ENCODE assay signal across 11 cellular contexts in genomic region chr1:90725341-90725960, GRCh38. TPM values are rescaled to one million over a fixed set of nuclear protein-coding genes. Genes with fewer than 3 reads are reported as not detected.
DNase-seq lines count a peak whose midpoint lies in the region; ATAC-seq and TF ChIP-seq lines count a peak whose summit lies in the region.
"Had no signal": no experiment of that assay in that cellular context is flagged by ENCODE, and none has a peak within 500 bp of the region (broad histone marks: within the 10 kb centered on the region; RNA-seq: fewer than 3 reads in every experiment).

No MANE protein-coding gene starts in this region.

- TF ChIP-seq CTCF in coronary artery (IDR thresholded peaks at IDR 0.05): no peak

- peak overlapping the region; percentile 84 for H3K27ac Mint-ChIP-seq in stimulated activated naive CD8-positive, alpha-beta T cell treated with anti-CD3 and anti-CD28 coated beads, Interleukin-15, Interleukin-2, amounts not matched to agents 100 ng/mL and 50 ng/mL, for 24 hours
- peak overlapping the region in 5 of 10 donors; percentile 0 to 89 (median 46) for H3K27ac Mint-ChIP-seq in naive thymus-derived CD8-positive, alpha-beta T cell

- ATAC-seq in stimulated activated naive CD8-positive, alpha-beta T cell treated with anti-CD3 and anti-CD28 coated beads, Interleukin-15, Interleukin-2, amounts not matched to agents 100 U/mL and 50 U/mL, for 24 hours: no peak
- ATAC-seq in naive thymus-derived CD8-positive, alpha-beta T cell: peak; percentile 3 to 17
- ATAC-seq in HG03342 (IDR thresholded peaks at IDR 0.05; ENCODE audit: unreplicated experiment): no peak
- no peak for ATAC-seq in HG02852 (IDR thresholded peaks at IDR 0.05; ENCODE audit: unreplicated experiment)
- no peak for ATAC-seq in activated T-cell treated with anti-CD3 and anti-CD28 coated beads, Interleukin-2, amount 50 U/mL, for 4 hours
- no peak for ATAC-seq in GM21737 (IDR thresholded peaks at IDR 0.05; ENCODE audit: unreplicated experiment)
- ATAC-seq: K562 had no signal

- H3K9me3 Mint-ChIP-seq in stimulated activated naive CD8-positive, alpha-beta T cell treated with anti-CD3 and anti-CD28 coated beads, Interleukin-15, Interleukin-2, amounts not matched to agents 100 ng/mL and 50 ng/mL, for 24 hours: peaks cover 3% of the 10 kb centered on the region
- peaks cover 6 to 77% (median 33%) of the 10 kb centered on the region in 9 donors for H3K9me3 Mint-ChIP-seq in naive thymus-derived CD8-positive, alpha-beta T cell
- H3K9me3 Mint-ChIP-seq in activated T-cell treated with anti-CD3 and anti-CD28 coated beads, Interleukin-2, amount 50 U/mL, for 4 hours: peaks cover 22% of the 10 kb centered on the region

- peak overlapping the region; percentile 78 for H3K4me3 Mint-ChIP-seq in stimulated activated naive CD8-positive, alpha-beta T cell treated with anti-CD3 and anti-CD28 coated beads, Interleukin-15, Interleukin-2, amounts not matched to agents 100 ng/mL and 50 ng/mL, for 24 hours
- peak overlapping the region; percentile 42 to 87 (median 78) for H3K4me3 Mint-ChIP-seq in naive thymus-derived CD8-positive, alpha-beta T cell
- no peak overlapping the region for H3K4me3 Mint-ChIP-seq in activated T-cell treated with anti-CD3 and anti-CD28 coated beads, Interleukin-2, amount 50 U/mL, for 4 hours

- POLR2A ChIA-PET in naive thymus-derived CD8-positive, alpha-beta T cell (lab: Charles Lee): no interaction called here

- H3K27me3 Mint-ChIP-seq in stimulated activated naive CD8-positive, alpha-beta T cell treated with anti-CD3 and anti-CD28 coated beads, Interleukin-15, Interleukin-2, amounts not matched to agents 100 ng/mL and 50 ng/mL, for 24 hours: peaks cover 97% of the 10 kb centered on the region
- H3K27me3 Mint-ChIP-seq in naive thymus-derived CD8-positive, alpha-beta T cell: peaks cover 75 to 100% (median 83%) of the 10 kb centered on the region in 5 donors
- H3K27me3 Mint-ChIP-seq in activated T-cell treated with anti-CD3 and anti-CD28 coated beads, Interleukin-2, amount 50 U/mL, for 4 hours (ENCODE audit: low read depth): peaks cover 95% of the 10 kb centered on the region

- peak overlapping the region; percentile 62 for H3K4me3 ChIP-seq in coronary artery
- H3K4me3 ChIP-seq: K562 had no signal

- peaks cover 58% of the 10 kb centered on the region for H3K4me1 Mint-ChIP-seq in stimulated activated naive CD8-positive, alpha-beta T cell treated with anti-CD3 and anti-CD28 coated beads, Interleukin-15, Interleukin-2, amounts not matched to agents 100 ng/mL and 50 ng/mL, for 24 hours (ENCODE audit: low read depth)
- peaks cover 26 to 72% (median 61%) of the 10 kb centered on the region in 4 donors for H3K4me1 Mint-ChIP-seq in naive thymus-derived CD8-positive, alpha-beta T cell
- peaks cover 50% of the 10 kb centered on the region for H3K4me1 Mint-ChIP-seq in activated T-cell treated with anti-CD3 and anti-CD28 coated beads, Interleukin-2, amount 50 U/mL, for 4 hours (ENCODE audit: low read depth)

- DNase-seq in stimulated activated naive CD8-positive, alpha-beta T cell treated with anti-CD3 and anti-CD28 coated beads, Interleukin-15, Interleukin-2, amounts not matched to agents 100 U/mL and 50 U/mL, for 24 hours: no peak
- no peak for DNase-seq in coronary artery (ENCODE audit: low spot score)
- DNase-seq in naive thymus-derived CD8-positive, alpha-beta T cell: peak in 1 of 10 donors; percentile 60
- no peak for DNase-seq in activated T-cell treated with anti-CD3 and anti-CD28 coated beads, Interleukin-2, amount 50 U/mL, for 4 hours
- DNase-seq: DND-41 had no signal

- H3K27ac ChIP-seq in coronary artery: no peak overlapping the region

- H3K36me3 Mint-ChIP-seq in stimulated activated naive CD8-positive, alpha-beta T cell treated with anti-CD3 and anti-CD28 coated beads, Interleukin-15, Interleukin-2, amounts not matched to agents 100 ng/mL and 50 ng/mL, for 24 hours (ENCODE audit: low read depth): peaks cover 20% of the 10 kb centered on the region
- H3K36me3 Mint-ChIP-seq in naive thymus-derived CD8-positive, alpha-beta T cell: peaks cover 18 to 61% (median 46%) of the 10 kb centered on the region in 3 donors
- H3K36me3 Mint-ChIP-seq in activated T-cell treated with anti-CD3 and anti-CD28 coated beads, Interleukin-2, amount 50 U/mL, for 4 hours (ENCODE audit: insufficient read depth): peaks cover 2% of the 10 kb centered on the region

RNA-seq across cellular contexts. Expression of gene BARHL2, which starts 8.3 kb away (rescaled TPM):
- not detected for total RNA-seq in naive thymus-derived CD8-positive, alpha-beta T cell
- not detected for polyA plus RNA-seq in naive thymus-derived CD8-positive, alpha-beta T cell
- not detected for total RNA-seq in activated T-cell treated with anti-CD3 and anti-CD28 coated beads, Interleukin-2, amount 50 U/mL, for 4 hours
- total RNA-seq: RPMI7951 had no signal

Comparison
In these comparisons a context has a peak if more than half of its experiments do, and no peak if none do; other contexts are left out.
1. ATAC-seq: peak in naive thymus-derived CD8-positive, alpha-beta T cell (2 of 2); none in stimulated activated naive CD8-positive, alpha-beta T cell treated with anti-CD3 and anti-CD28 coated beads, Interleukin-15, Interleukin-2, amounts not matched to agents 100 U/mL and 50 U/mL, for 24 hours (single experiment), HG03342 (single experiment), HG02852 (single experiment), activated T-cell treated with anti-CD3 and anti-CD28 coated beads, Interleukin-2, amount 50 U/mL, for 4 hours (0 of 2) and GM21737 (single experiment).